In genomic region chr10:97498076-97498840, GRCh38 we compare ENCODE assay signal across 8 cellular contexts. TPM values are rescaled to one million over a fixed set of nuclear protein-coding genes. Genes with fewer than 3 reads are reported as not detected.
DNase-seq lines count a peak whose midpoint lies in the region; ATAC-seq and TF ChIP-seq lines count a peak whose summit lies in the region.

Gene MMS19, minus strand, starts transcription at chr10:97498422. Its CDS starts 38 bp downstream, at chr10:97498384.

- BruUV-seq in PC-3 (replicated peaks; lab: Mats Ljungman, UMichigan), result TSS peak; percentile 34

- POLR2A ChIA-PET in PC-3 (lab: Charles Lee; ENCODE audit: unreplicated experiment), result no interaction called here

- H3K36me3 ChIP-seq in PC-3 (ENCODE audit: low read depth, low read length), result no peaks in the 10 kb centered on the region
- H3K36me3 ChIP-seq in mucosa of stomach (ENCODE audit: control insufficient read depth, insufficient read depth, low read length), result no peaks in the 10 kb centered on the region

- H3K9me3 ChIP-seq in PC-3 (ENCODE audit: low read length) (no peaks in the 10 kb centered on the region), mucosa of stomach (ENCODE audit: control insufficient read depth, low read length) (no peaks in the 10 kb centered on the region)

- H3K4me1 ChIP-seq in PC-3 (ENCODE audit: insufficient read depth, low read length) (peaks cover 19% of the 10 kb centered on the region), mucosa of stomach (ENCODE audit: control insufficient read depth, insufficient read depth, low read length) (peaks cover 10% of the 10 kb centered on the region)

- peak within 1 kb of the TSS; percentile 99 for H3K4me2 ChIP-seq in PC-3 (ENCODE audit: low read length)

- H3K27ac ChIP-seq in PC-3 (ENCODE audit: low read length), result peak within 1 kb of the TSS; percentile 85

- H3K4me3 ChIP-seq in PC-3 (ENCODE audit: low read length), result peak within 1 kb of the TSS; percentile 96
- H3K4me3 ChIP-seq in epithelial cell of proximal tubule (ENCODE audit: low read depth, low read length), result peak within 1 kb of the TSS; percentile 96
- peak within 1 kb of the TSS; percentile 97 for H3K4me3 ChIP-seq in mucosa of stomach (ENCODE audit: low read length)

- H3K27me3 ChIP-seq in PC-3 (ENCODE audit: low read length) (no peaks in the 10 kb centered on the region), mucosa of stomach (ENCODE audit: control insufficient read depth, insufficient read depth, low read length) (peaks cover 22% of the 10 kb centered on the region)

- CTCF ChIA-PET in PC-3 (lab: Charles Lee), result no interaction called here

- peaks cover 71% of the 10 kb centered on the region for H3K79me2 ChIP-seq in PC-3 (ENCODE audit: low read length)

- H3K9ac ChIP-seq in PC-3 (ENCODE audit: low read length) (peak within 1 kb of the TSS; percentile 98), mucosa of stomach (ENCODE audit: low read length) (peak within 1 kb of the TSS; percentile 84)

- peak within 1 kb of the TSS; percentile 92 for H2AFZ ChIP-seq in PC-3 (ENCODE audit: low read length)

- peak; percentile 87 for ATAC-seq in GM21576 (IDR thresholded peaks at IDR 0.05; ENCODE audit: unreplicated experiment)
- peak; percentile 60 for ATAC-seq in PC-3

- DNase-seq in DMS114 treated with DMSO at 0.1 percent for 48 hours (lab: John Stamatoyannopoulos, UW; ENCODE audit: unreplicated experiment) (peak; percentile 98), PC-3 (peak; percentile 93), activated T-cell treated with anti-CD3 and anti-CD28 coated beads for 48 hours (ENCODE audit: low read depth) (peak; percentile 100), epithelial cell of proximal tubule (ENCODE audit: low read depth) (peak; percentile 63)
- peak; percentile 98 to 99 for DNase-seq in stimulated activated CD8-positive, alpha-beta memory T cell treated with anti-CD3 and anti-CD28 coated beads, Interleukin-7, amount 100 ng/mL, for 1 hour (ENCODE audit: low read depth in 2 of 2)

- peaks cover 26% of the 10 kb centered on the region; the same call in 1 of the 2 replicates for H4K20me1 ChIP-seq in PC-3 (ENCODE audit: low read length)

- TF ChIP-seq CTCF in PC-3 (conservative IDR thresholded peaks at IDR 0.05; ENCODE audit: low read depth, low read length) (no peak), epithelial cell of proximal tubule (conservative IDR thresholded peaks at IDR 0.05; ENCODE audit: low read depth, low read length) (no peak)

- no peak for TF ChIP-seq RAD21 in Ishikawa (IDR thresholded peaks at IDR 0.05; ENCODE audit: low read depth)

- H3K9me2 ChIP-seq in PC-3 (replicated peaks; ENCODE audit: low read length), result no peaks in the 10 kb centered on the region

- TF ChIP-seq EP300 in Ishikawa (IDR thresholded peaks at IDR 0.05; ENCODE audit: borderline replicate concordance), result no peak

- H3F3A ChIP-seq in PC-3 (ENCODE audit: low read length, unreplicated experiment), result no peaks in the 10 kb centered on the region

- intact Hi-C loops in PC-3 (cut with micrococcal nuclease), result loop anchor here (2.0 to 5.0 kb wide), 2 partner anchors 36 to 45 kb away; no protein-coding TSS in a partner anchor

TF ChIP-seq in Ishikawa, 13 proteins besides CTCF, POLR2A, EP300 and RAD21:
- TF ChIP-seq NFIC (IDR thresholded peaks at IDR 0.05), result no peak
- TF ChIP-seq CEBPB (IDR thresholded peaks at IDR 0.05), result no peak
- peak; percentile 97 for TF ChIP-seq TAF1 (IDR thresholded peaks at IDR 0.05; ENCODE audit: low read depth)
- peak; percentile 94 for TF ChIP-seq YY1 (IDR thresholded peaks at IDR 0.05; ENCODE audit: low read depth)
- TF ChIP-seq MAX (IDR thresholded peaks at IDR 0.05), result peak; percentile 83; the same call in 1 of the 2 replicates
- TF ChIP-seq REST (IDR thresholded peaks at IDR 0.05; ENCODE audit: low read depth), result peak; percentile 25; the same call in 1 of the 2 replicates
- no peak for TF ChIP-seq ZBTB7A (IDR thresholded peaks at IDR 0.05; ENCODE audit: low read depth)
- TF ChIP-seq CREB1 (IDR thresholded peaks at IDR 0.05; ENCODE audit: low read depth), result no peak
- peak; percentile 70 for TF ChIP-seq EGR1 (IDR thresholded peaks at IDR 0.05)
- TF ChIP-seq TCF12 (IDR thresholded peaks at IDR 0.05; ENCODE audit: low read depth), result peak; percentile 51; the same call in 1 of the 2 replicates
- no peak for TF ChIP-seq FOXM1 (IDR thresholded peaks at IDR 0.05; ENCODE audit: borderline replicate concordance, low read depth)
- TF ChIP-seq TEAD4 (IDR thresholded peaks at IDR 0.05), result no peak
- TF ChIP-seq USF1 (IDR thresholded peaks at IDR 0.05), result peak; percentile 94
TF ChIP-seq in Ishikawa: peak in this region for 7.

RNA-seq across cellular contexts. Expression of gene MMS19, which starts in this region (rescaled TPM):
- total RNA-seq in PC-3 (2014; rRNA removed) (65.5 and 78.2 TPM in 2 replicates), epithelial cell of proximal tubule (103 and 108 TPM in 2 replicates)

Comparison
In these comparisons a context has a peak if more than half of its experiments do, and no peak if none do; other contexts are left out.
1. Peak in every context shown above with its lines: DNase-seq, ATAC-seq, H3K4me3 ChIP-seq and H3K27ac ChIP-seq.